ENCODE assay signal across 13 cellular contexts in genomic region chr2:26882220-26882619, GRCh38. TPM values are rescaled to one million over a fixed set of nuclear protein-coding genes. Genes with fewer than 3 reads are reported as not detected.
"Had no signal": no experiment of that assay in that cellular context is flagged by ENCODE, and none has a peak within 500 bp of the region (broad histone marks: within the 10 kb centered on the region; RNA-seq: fewer than 3 reads in every experiment).

No MANE protein-coding gene starts in this region.

RNA-seq across cellular contexts. Expression of gene DPYSL5, which starts 34.3 kb away (rescaled TPM):
- total RNA-seq: activated B cell treated with CpG ODN at 0.5 μM for 24 hours; activated CD4-positive, alpha-beta memory T cell treated with anti-CD3 and anti-CD28 coated beads for 36 hours; activated CD4-positive, alpha-beta T cell treated with anti-CD3 and anti-CD28 coated beads, Interleukin-2, amount 10 ng/mL, durations not matched to agents 24 days and 14 days; activated CD8-positive, alpha-beta memory T cell treated with anti-CD3 and anti-CD28 coated beads for 36 hours; activated CD8-positive, alpha-beta T cell treated with anti-CD3 and anti-CD28 coated beads for 36 hours; activated naive CD4-positive, alpha-beta T cell treated with anti-CD3 and anti-CD28 coated beads, Interleukin-2, amount 50 U/mL, for 72 hours; activated naive CD8-positive, alpha-beta T cell treated with anti-CD3 and anti-CD28 coated beads for 36 hours; activated T-cell treated with anti-CD3 and anti-CD28 coated beads, Interleukin-2, amount 50 U/mL, for 4 hours; activated T-cell treated with anti-CD3 and anti-CD28 coated beads, Interleukin-2, amount 50 U/mL, for 72 hours; activated T-helper 17 cell treated with anti-CD3 and anti-CD28 coated beads, Interleukin-2, amount 50 U/mL, for 72 hours; aorta; body of pancreas; breast epithelium had no signal
- polyA plus RNA-seq: aorta had no signal
